ENCODE assay signal across 11 cellular contexts in genomic region chr5:142803428-142804111, GRCh38. TPM values are rescaled to one million over a fixed set of nuclear protein-coding genes. Genes with fewer than 3 reads are reported as not detected.
DNase-seq lines count a peak whose midpoint lies in the region; ATAC-seq and TF ChIP-seq lines count a peak whose summit lies in the region.
"Had no signal": no experiment of that assay in that cellular context is flagged by ENCODE, and none has a peak within 500 bp of the region (broad histone marks: within the 10 kb centered on the region; RNA-seq: fewer than 3 reads in every experiment).

No MANE protein-coding gene starts in this region.

- no peak overlapping the region for H3K27ac Mint-ChIP-seq in GM23338
- H3K27ac Mint-ChIP-seq in activated T-cell treated with anti-CD3 and anti-CD28 coated beads, Interleukin-2, amount 50 U/mL, for 24 hours: no peak overlapping the region
- no peak overlapping the region for H3K27ac Mint-ChIP-seq in activated CD4-positive, alpha-beta T cell treated with anti-CD3 and anti-CD28 coated beads, Interleukin-2, amount 10 ng/mL, durations not matched to agents 7 days and 5 days

- in situ Hi-C loops in brain microvascular endothelial cell (cut with HindIII; ENCODE audit: low pct_ligation_motif_present, low sequenced_read_pairs): no loop called here

- TF ChIP-seq POLR2A in sigmoid colon (IDR thresholded peaks at IDR 0.05): no peak

- ATAC-seq in GM23338 (no peak), right cardiac atrium (peak; percentile 69 to 88), GM21390 (IDR thresholded peaks at IDR 0.05; ENCODE audit: unreplicated experiment) (no peak)
- ATAC-seq: T-cell had no signal

- H2AFZ ChIP-seq in GM23338: no peak overlapping the region

- POLR2A ChIA-PET in activated CD4-positive, alpha-beta T cell treated with anti-CD3 and anti-CD28 coated beads, Interleukin-2, amount 10 ng/mL, durations not matched to agents 7 days and 5 days (lab: Charles Lee): no interaction called here

- CTCF ChIA-PET in activated CD4-positive, alpha-beta T cell treated with anti-CD3 and anti-CD28 coated beads, Interleukin-2, amount 10 ng/mL, durations not matched to agents 7 days and 5 days (lab: Charles Lee): interaction anchor here (0.9 kb wide), 1 partner anchor 199 kb away, joined by 4 read pairs; no protein-coding TSS in a partner anchor

- no peaks in the 10 kb centered on the region for H3K9me2 ChIP-seq in GM23338 (ENCODE audit: insufficient read depth)

- H3K4me1 Mint-ChIP-seq in GM23338: peaks cover 30% of the 10 kb centered on the region
- peaks cover 51% of the 10 kb centered on the region for H3K4me1 Mint-ChIP-seq in activated T-cell treated with anti-CD3 and anti-CD28 coated beads, Interleukin-2, amount 50 U/mL, for 24 hours (ENCODE audit: low read depth)
- peaks cover 49% of the 10 kb centered on the region for H3K4me1 Mint-ChIP-seq in activated CD4-positive, alpha-beta T cell treated with anti-CD3 and anti-CD28 coated beads, Interleukin-2, amount 10 ng/mL, durations not matched to agents 7 days and 5 days

- peak in 2 of 4 donors; percentile 37 to 76 for TF ChIP-seq EP300 in sigmoid colon (IDR thresholded peaks at IDR 0.05)

- H3K4me1 ChIP-seq in GM23338 (ENCODE audit: insufficient read depth): peaks cover 18% of the 10 kb centered on the region
- peaks cover 14% of the 10 kb centered on the region for H3K4me1 ChIP-seq in right cardiac atrium (ENCODE audit: control insufficient read depth, insufficient read depth, low read length)
- peaks cover 0 to 18% (median 10%) of the 10 kb centered on the region in 4 donors for H3K4me1 ChIP-seq in sigmoid colon

- no peak overlapping the region for H3K4me3 ChIP-seq in GM23338
- H3K4me3 ChIP-seq in brain microvascular endothelial cell (ENCODE audit: low read depth, low read length): no peak overlapping the region
- H3K4me3 ChIP-seq in right cardiac atrium (ENCODE audit: low read length): no peak overlapping the region
- no peak overlapping the region for H3K4me3 ChIP-seq in sigmoid colon
- H3K4me3 ChIP-seq: skin epidermis had no signal

- no peaks in the 10 kb centered on the region for H3K36me3 Mint-ChIP-seq in GM23338 (ENCODE audit: low read depth)
- H3K36me3 Mint-ChIP-seq in activated T-cell treated with anti-CD3 and anti-CD28 coated beads, Interleukin-2, amount 50 U/mL, for 24 hours (ENCODE audit: low read depth): no peaks in the 10 kb centered on the region
- H3K36me3 Mint-ChIP-seq in activated CD4-positive, alpha-beta T cell treated with anti-CD3 and anti-CD28 coated beads, Interleukin-2, amount 10 ng/mL, durations not matched to agents 7 days and 5 days (ENCODE audit: low read depth): peaks cover 8% of the 10 kb centered on the region
- H3K36me3 Mint-ChIP-seq: T-cell had no signal

- DNase-seq in GM23338 (ENCODE audit: low spot score) (no peak), brain microvascular endothelial cell (peak; percentile 94), right cardiac atrium (peak in 2 of 3 donors; percentile 46 to 74), sigmoid colon (peak; percentile 79)
- DNase-seq in stimulated activated CD4-positive, alpha-beta T cell treated with anti-CD3 and anti-CD28 coated beads, Interleukin-15, amount 100 ng/mL, for 24 hours: no peak
- no peak for DNase-seq in activated T-cell treated with anti-CD3 and anti-CD28 coated beads, Interleukin-2, amount 50 U/mL, for 24 hours
- DNase-seq in activated CD4-positive, alpha-beta T cell treated with anti-CD3 and anti-CD28 coated beads, Interleukin-2, amount 10 ng/mL, durations not matched to agents 7 days and 5 days: no peak
- DNase-seq: NCI-H1436 had no signal

- H3K36me3 ChIP-seq in GM23338 (ENCODE audit: insufficient read depth) (no peaks in the 10 kb centered on the region), brain microvascular endothelial cell (replicated peaks) (no peaks in the 10 kb centered on the region), sigmoid colon (no peaks in the 10 kb centered on the region)

- no peak overlapping the region for H3K4me2 ChIP-seq in GM23338

- H3K27ac ChIP-seq in GM23338 (ENCODE audit: low read depth) (0 out of 2 replicates have a peak overlapping the region, but pooled peaks have one; percentile 18), brain microvascular endothelial cell (peak overlapping the region; percentile 67), right cardiac atrium (ENCODE audit: low read length) (peak overlapping the region; percentile 49), sigmoid colon (peak overlapping the region in 3 of 4 donors; percentile 50 to 78 (median 53))

- H3K4me3 Mint-ChIP-seq in GM23338: no peak overlapping the region
- no peak overlapping the region for H3K4me3 Mint-ChIP-seq in activated T-cell treated with anti-CD3 and anti-CD28 coated beads, Interleukin-2, amount 50 U/mL, for 24 hours
- H3K4me3 Mint-ChIP-seq in activated CD4-positive, alpha-beta T cell treated with anti-CD3 and anti-CD28 coated beads, Interleukin-2, amount 10 ng/mL, durations not matched to agents 7 days and 5 days: no peak overlapping the region
- H3K4me3 Mint-ChIP-seq: T-cell had no signal

- no peaks in the 10 kb centered on the region; the same call in 1 of the 2 replicates for H3F3A ChIP-seq in GM23338 (replicated peaks; ENCODE audit: low read depth)

- no peaks in the 10 kb centered on the region for H3K9me3 Mint-ChIP-seq in GM23338
- H3K9me3 Mint-ChIP-seq in activated T-cell treated with anti-CD3 and anti-CD28 coated beads, Interleukin-2, amount 50 U/mL, for 24 hours: no peaks in the 10 kb centered on the region
- no peaks in the 10 kb centered on the region for H3K9me3 Mint-ChIP-seq in activated CD4-positive, alpha-beta T cell treated with anti-CD3 and anti-CD28 coated beads, Interleukin-2, amount 10 ng/mL, durations not matched to agents 7 days and 5 days
- H3K9me3 Mint-ChIP-seq: T-cell had no signal

- peaks cover 27% of the 10 kb centered on the region for H4K20me1 ChIP-seq in GM23338 (replicated peaks; ENCODE audit: insufficient read depth)

- TF ChIP-seq CTCF in GM23338 (conservative IDR thresholded peaks at IDR 0.05; ENCODE audit: low read depth in 2 of 2) (no peak), brain microvascular endothelial cell (IDR thresholded peaks at IDR 0.05; ENCODE audit: low read depth, low read length, missing control alignments) (no peak), sigmoid colon (IDR thresholded peaks at IDR 0.05) (no peak)

- WGBS in right cardiac atrium: 36% methylated on average over 11 of the region's 11 CpGs
- WGBS in sigmoid colon, 2 donors: 81 to 89% methylated on average over 11 of the region's 11 CpGs

- H3K27me3 ChIP-seq in GM23338 (ENCODE audit: insufficient read depth): no peaks in the 10 kb centered on the region
- H3K27me3 ChIP-seq in brain microvascular endothelial cell (replicated peaks): no peaks in the 10 kb centered on the region
- H3K27me3 ChIP-seq in right cardiac atrium (ENCODE audit: control insufficient read depth, insufficient read depth): no peaks in the 10 kb centered on the region
- no peaks in the 10 kb centered on the region for H3K27me3 ChIP-seq in sigmoid colon

- peaks cover 2% of the 10 kb centered on the region for H3K27me3 Mint-ChIP-seq in GM23338 (ENCODE audit: insufficient read depth, low read depth, poor library complexity)
- H3K27me3 Mint-ChIP-seq in activated T-cell treated with anti-CD3 and anti-CD28 coated beads, Interleukin-2, amount 50 U/mL, for 24 hours: no peaks in the 10 kb centered on the region
- H3K27me3 Mint-ChIP-seq in activated CD4-positive, alpha-beta T cell treated with anti-CD3 and anti-CD28 coated beads, Interleukin-2, amount 10 ng/mL, durations not matched to agents 7 days and 5 days: no peaks in the 10 kb centered on the region
- H3K27me3 Mint-ChIP-seq: T-cell had no signal

- peaks cover 63% of the 10 kb centered on the region for H3K79me2 ChIP-seq in GM23338 (replicated peaks; ENCODE audit: insufficient read depth)

- no peaks in the 10 kb centered on the region for H3K9me3 ChIP-seq in right cardiac atrium (ENCODE audit: control insufficient read depth, low read length)
- no peaks in the 10 kb centered on the region for H3K9me3 ChIP-seq in sigmoid colon

- intact Hi-C loops in right cardiac atrium (cut with DNase I) (no loop called here), sigmoid colon (cut with DNase I) (no loop called here)

TF ChIP-seq in GM23338, 12 proteins besides CTCF, POLR2A, EP300 and RAD21 (continues in another document):
- no peak for TF ChIP-seq POLR2AphosphoS5 (IDR thresholded peaks at IDR 0.05; ENCODE audit: low read depth)
- TF ChIP-seq ZNF331 (CRISPR knock-in tag; IDR thresholded peaks at IDR 0.05; ENCODE audit: low read depth): no peak
- no peak for TF ChIP-seq EZH2phosphoT487 (IDR thresholded peaks at IDR 0.05; ENCODE audit: unreplicated experiment)
- TF ChIP-seq NANOG (IDR thresholded peaks at IDR 0.05; ENCODE audit: borderline replicate concordance): no peak

RNA-seq across cellular contexts. Expression of gene ARHGAP26, which starts 33.4 kb away (rescaled TPM):
- 11.0 and 16.8 TPM in 2 replicates for total RNA-seq in GM23338 (2014; rRNA removed; shearing (Covaris generic))
- polyA plus RNA-seq in GM23338 (2016; fragmentation: Nextera tagmentation; extraction: Ambion mirVana) (9.5 and 10.5 TPM in 2 replicates), right cardiac atrium (13.2 TPM), sigmoid colon (10 to 100 TPM in 1 of 3 donors, 1 to 10 TPM in 2; 5.4 to 19.1 (median 9.0) TPM)
- total RNA-seq in right cardiac atrium (10 to 100 TPM; 44.4 to 56.9 (median 47.8) TPM), sigmoid colon (10 to 100 TPM; 13.3 to 25.5 (median 21.7) TPM)
- 10 to 100 TPM; 21.0 to 21.5 TPM for total RNA-seq in activated CD4-positive, alpha-beta T cell treated with anti-CD3 and anti-CD28 coated beads, Interleukin-2, amount 10 ng/mL, durations not matched to agents 7 days and 5 days

Comparison
In these comparisons a context has a peak if more than half of its experiments do, and no peak if none do; other contexts are left out.
1. ATAC-seq: peak in right cardiac atrium (2 of 2); none in GM23338 (single experiment) and GM21390 (single experiment).
2. DNase-seq: peak in brain microvascular endothelial cell (single experiment), right cardiac atrium (2 of 3) and sigmoid colon (single experiment); none in GM23338 (single experiment), stimulated activated CD4-positive, alpha-beta T cell treated with anti-CD3 and anti-CD28 coated beads, Interleukin-15, amount 100 ng/mL, for 24 hours (single experiment), activated T-cell treated with anti-CD3 and anti-CD28 coated beads, Interleukin-2, amount 50 U/mL, for 24 hours (single experiment) and activated CD4-positive, alpha-beta T cell treated with anti-CD3 and anti-CD28 coated beads, Interleukin-2, amount 10 ng/mL, durations not matched to agents 7 days and 5 days (single experiment).
3. Peak in every context shown above with its lines, with median percentiles within 50 percentile points of each other: H3K27ac ChIP-seq.